ENCODE assay signal across 21 cellular contexts in genomic region chr11:92769125-92769524, GRCh38.
"Had no signal": no experiment of that assay in that cellular context is flagged by ENCODE, and none has a peak within 500 bp of the region (broad histone marks: within the 10 kb centered on the region; RNA-seq: fewer than 3 reads in every experiment).

No MANE protein-coding gene starts in this region.

- ATAC-seq: activated CD8-positive, alpha-beta T cell treated with anti-CD3 and anti-CD28 coated beads for 36 hours; gastroesophageal sphincter; left lung; naive thymus-derived CD4-positive, alpha-beta T cell; right lobe of liver; stimulated activated naive CD8-positive, alpha-beta T cell treated with anti-CD3 and anti-CD28 coated beads, Interleukin-15, amount 100 ng/mL, for 72 hours had no signal

- H3K4me2 ChIP-seq: smooth muscle cell had no signal

- H3K9me3 ChIP-seq: esophagus muscularis mucosa, gastroesophageal sphincter, left lung, ovary, right lobe of liver, thoracic aorta, upper lobe of left lung had no signal

- H3K4me3 ChIP-seq: esophagus muscularis mucosa, gastroesophageal sphincter, left lung, ovary, right lobe of liver, smooth muscle cell, thoracic aorta, upper lobe of left lung had no signal

- H3K36me3 Mint-ChIP-seq: activated naive CD8-positive, alpha-beta T cell treated with anti-CD3 and anti-CD28 coated beads, Interleukin-2, amount 10 ng/mL, durations not matched to agents 7 days and 5 days had no signal

- DNase-seq: activated CD4-positive, alpha-beta T cell treated with anti-CD3 and anti-CD28 coated beads, Interleukin-2, amount 10 ng/mL, durations not matched to agents 24 days and 14 days; activated CD4-positive, CD25-positive, alpha-beta regulatory T cell; activated CD8-positive, alpha-beta T cell treated with anti-CD3 and anti-CD28 coated beads for 36 hours; activated naive CD4-positive, alpha-beta T cell treated with Interleukin-2 at 50 U/mL for 16 hours; activated naive CD8-positive, alpha-beta T cell treated with anti-CD3 and anti-CD28 coated beads, Interleukin-2, amount 10 ng/mL, durations not matched to agents 7 days and 5 days; activated T-cell treated with anti-CD3 and anti-CD28 coated beads, Interleukin-2, amount 50 U/mL, for 24 hours; brain microvascular endothelial cell; effector memory CD4-positive, alpha-beta T cell; left lung; naive thymus-derived CD4-positive, alpha-beta T cell; ovary; right lobe of liver; stimulated activated CD4-positive, alpha-beta T cell treated with anti-CD3 and anti-CD28 coated beads, Interleukin-4, amount 100 ng/mL, for 1 hour; stimulated activated naive CD8-positive, alpha-beta T cell treated with anti-CD3 and anti-CD28 coated beads, Interleukin-15, amount 100 ng/mL, for 72 hours; T-helper 9 cell; upper lobe of left lung had no signal

- H3K4me1 ChIP-seq: esophagus muscularis mucosa, right lobe of liver had no signal

- H3K4me3 Mint-ChIP-seq: activated CD4-positive, alpha-beta T cell treated with anti-CD3 and anti-CD28 coated beads, Interleukin-2, amount 10 ng/mL, durations not matched to agents 24 days and 14 days; activated CD8-positive, alpha-beta T cell treated with anti-CD3 and anti-CD28 coated beads for 36 hours; activated naive CD8-positive, alpha-beta T cell treated with anti-CD3 and anti-CD28 coated beads, Interleukin-2, amount 10 ng/mL, durations not matched to agents 7 days and 5 days; activated T-cell treated with anti-CD3 and anti-CD28 coated beads, Interleukin-2, amount 50 U/mL, for 24 hours; naive thymus-derived CD4-positive, alpha-beta T cell; stimulated activated naive CD8-positive, alpha-beta T cell treated with anti-CD3 and anti-CD28 coated beads, Interleukin-15, amount 100 ng/mL, for 72 hours had no signal

- H3K9me3 Mint-ChIP-seq: activated CD4-positive, alpha-beta T cell treated with anti-CD3 and anti-CD28 coated beads, Interleukin-2, amount 10 ng/mL, durations not matched to agents 24 days and 14 days; activated CD8-positive, alpha-beta T cell treated with anti-CD3 and anti-CD28 coated beads for 36 hours; activated naive CD8-positive, alpha-beta T cell treated with anti-CD3 and anti-CD28 coated beads, Interleukin-2, amount 10 ng/mL, durations not matched to agents 7 days and 5 days; activated T-cell treated with anti-CD3 and anti-CD28 coated beads, Interleukin-2, amount 50 U/mL, for 24 hours; activated T-helper 2 cell treated with anti-CD3 and anti-CD28 coated beads, Interferon-gamma antibody, Interleukin-2, Interleukin-4, amounts not matched to agents 10 μg/mL and 5 μg/mL and 100 μg/mL, durations not matched to agents 14 hours and 24 hours and 36 hours; stimulated activated naive CD8-positive, alpha-beta T cell treated with anti-CD3 and anti-CD28 coated beads, Interleukin-15, amount 100 ng/mL, for 72 hours had no signal

- H3K27me3 ChIP-seq: brain microvascular endothelial cell, esophagus muscularis mucosa, gastroesophageal sphincter, left lung, ovary, right lobe of liver, upper lobe of left lung had no signal

- H3K27ac ChIP-seq: brain microvascular endothelial cell, esophagus muscularis mucosa, gastroesophageal sphincter, left lung, ovary, right lobe of liver, thoracic aorta, upper lobe of left lung had no signal

- H3K27ac Mint-ChIP-seq: activated CD4-positive, alpha-beta T cell treated with anti-CD3 and anti-CD28 coated beads, Interleukin-2, amount 10 ng/mL, durations not matched to agents 24 days and 14 days; activated CD8-positive, alpha-beta T cell treated with anti-CD3 and anti-CD28 coated beads for 36 hours; activated naive CD8-positive, alpha-beta T cell treated with anti-CD3 and anti-CD28 coated beads, Interleukin-2, amount 10 ng/mL, durations not matched to agents 7 days and 5 days; activated T-cell treated with anti-CD3 and anti-CD28 coated beads, Interleukin-2, amount 50 U/mL, for 24 hours; activated T-helper 2 cell treated with anti-CD3 and anti-CD28 coated beads, Interferon-gamma antibody, Interleukin-2, Interleukin-4, amounts not matched to agents 10 μg/mL and 5 μg/mL and 100 μg/mL, durations not matched to agents 14 hours and 24 hours and 36 hours; naive thymus-derived CD4-positive, alpha-beta T cell; stimulated activated naive CD8-positive, alpha-beta T cell treated with anti-CD3 and anti-CD28 coated beads, Interleukin-15, amount 100 ng/mL, for 72 hours had no signal

- H3K36me3 ChIP-seq: brain microvascular endothelial cell, esophagus muscularis mucosa, gastroesophageal sphincter, left lung, ovary, right lobe of liver, thoracic aorta, upper lobe of left lung had no signal
